Comparison of ENCODE assay signal across 38 cellular contexts in genomic region chr2:130019402-130019801, GRCh38. TPM values are rescaled to one million over a fixed set of nuclear protein-coding genes. Genes with fewer than 3 reads are reported as not detected.
A peak's percentile ranks its signal among the peaks of the same experiment; 100 is the strongest.
DNase-seq lines count a peak whose midpoint lies in the region; ATAC-seq, FAIRE-seq and TF ChIP-seq lines count a peak whose summit lies in the region.
"Had no signal": no experiment of that assay in that cellular context is flagged by ENCODE, and none has a peak within 500 bp of the region (broad histone marks: within the 10 kb centered on the region; RNA-seq: fewer than 3 reads in every experiment).

No MANE protein-coding gene starts in this region.

- H3K36me3 Mint-ChIP-seq in neural crest cell (ENCODE audit: low read depth): peaks cover 2% of the 10 kb centered on the region
- H3K36me3 Mint-ChIP-seq: CD14-positive monocyte; CD4-positive, alpha-beta memory T cell; CD4-positive, CD25-positive, alpha-beta regulatory T cell; CD8-positive, alpha-beta memory T cell; CD8-positive, alpha-beta T cell had no signal

- no peak for TF ChIP-seq RAD21 in HepG2 (CRISPR knock-in tag; IDR thresholded peaks at IDR 0.05)

- H3K36me3 ChIP-seq in HepG2 (replicated peaks in 1 of 2; ENCODE audit: control insufficient read depth in 1 of 2, insufficient read depth in 2 of 2, low read length in 2 of 2): no peaks in the 10 kb centered on the region
- H3K36me3 ChIP-seq in right lobe of liver: no peaks in the 10 kb centered on the region
- H3K36me3 ChIP-seq: BE2C, BLaER1 had no signal

- H2AFZ ChIP-seq in HepG2 (ENCODE audit: low read length): no peak overlapping the region

- no peaks in the 10 kb centered on the region for H4K20me1 ChIP-seq in HepG2 (ENCODE audit: insufficient read depth, low read length)
- H4K20me1 ChIP-seq: BLaER1; BLaER1 treated with 17β-estradiol and CSF1 and Interleukin-3, amounts not matched to agents 10 nM and 100 nM had no signal

- H3K27me3 ChIP-seq in HepG2 (ENCODE audit: control insufficient read depth in 1 of 2, insufficient read depth in 2 of 2, low read length in 2 of 2) (no peaks in the 10 kb centered on the region), right lobe of liver (no peaks in the 10 kb centered on the region), dorsolateral prefrontal cortex (peaks cover 0 to 9% (median 0%) of the 10 kb centered on the region in 45 donors)
- H3K27me3 ChIP-seq: BE2C; BLaER1; BLaER1 treated with 17β-estradiol and CSF1 and Interleukin-3, amounts not matched to agents 10 nM and 100 nM had no signal

- no peak for FAIRE-seq in HepG2 (lab: Jason Lieb, UNC)
- FAIRE-seq: A204.1, A549, D721Med had no signal

- peaks cover 9% of the 10 kb centered on the region for H3K9me3 Mint-ChIP-seq in neural crest cell

- no peak overlapping the region for H3K4me2 ChIP-seq in HepG2 (ENCODE audit: low read depth, low read length)
- H3K4me2 ChIP-seq: A549; BLaER1; BLaER1 treated with 17β-estradiol and CSF1 and Interleukin-3, amounts not matched to agents 10 nM and 100 nM had no signal

- no peaks in the 10 kb centered on the region for H3K4me1 Mint-ChIP-seq in neural crest cell
- H3K4me1 Mint-ChIP-seq: B cell; CD14-positive monocyte; CD4-positive, alpha-beta memory T cell; CD4-positive, CD25-positive, alpha-beta regulatory T cell; CD8-positive, alpha-beta memory T cell had no signal

- BruUV-seq in HepG2 (replicated peaks; lab: Mats Ljungman, UMichigan): no TSS peak

- intact Hi-C loops in HepG2 (cut with micrococcal nuclease; ENCODE audit: unreplicated experiment) (no loop called here), right lobe of liver (cut with DNase I) (no loop called here), dorsolateral prefrontal cortex (cut with DNase I) (no loop called here)

- WGBS in HepG2 (ENCODE audit: low lambda C conversion rate): 17% methylated on average over 2 of the region's 2 CpGs
- WGBS in right lobe of liver (ENCODE audit: insufficient coverage, low coverage, low lambda C conversion rate, missing lambda C conversion rate): 27% methylated on average over 2 of the region's 2 CpGs

- no peaks in the 10 kb centered on the region for H3K79me2 ChIP-seq in HepG2 (ENCODE audit: insufficient read depth, low read length)

- DNase-seq in HepG2 (ENCODE audit: low spot score) (no peak), right lobe of liver (no peak), neural crest cell (ENCODE audit: low read depth, low spot score) (no peak), dorsolateral prefrontal cortex (no peak)
- DNase-seq: 8988T; ACHN; AML-193; BE2C; C1 segment of cervical spinal cord; Caco-2; Calu3; CD4-positive, alpha-beta memory T cell; CD4-positive, alpha-beta T cell; CD4-positive, CD25-positive, alpha-beta regulatory T cell; CD8-positive, alpha-beta memory T cell; CD8-positive, alpha-beta T cell; COR-L47; DMS 273 treated with DMSO at 0.1 percent for 48 hours; DMS153; DMS53; DMS79; DMS79 treated with DMSO at 0.1 percent for 48 hours; DND-41; EL had no signal

- in situ Hi-C loops in HepG2 (cut with HindIII; ENCODE audit: extremely low pct_ligation_motif_present, low pct_unique_long_range_greater_than_20kb): no loop called here

- POLR2A ChIA-PET in HepG2 (lab: Yijun Ruan, JAX): no interaction called here

- H3K27ac ChIP-seq in HepG2 (ENCODE audit: extremely low read length, insufficient read depth, low read length) (no peak overlapping the region), right lobe of liver (no peak overlapping the region), dorsolateral prefrontal cortex (no peak overlapping the region)
- H3K27ac ChIP-seq: 22Rv1; A549; BLaER1; BLaER1 treated with 17β-estradiol and CSF1 and Interleukin-3, amounts not matched to agents 10 nM and 100 nM; C4-2B had no signal

- CTCF ChIA-PET in HepG2 (lab: Yijun Ruan, JAX; ENCODE audit: low intra/inter-chr PET ratio, low total read pairs): no interaction called here

- H3K27me3 Mint-ChIP-seq in neural crest cell (ENCODE audit: low read depth): peaks cover 26% of the 10 kb centered on the region

- H3K4me3 ChIP-seq in HepG2 (replicated peaks in 1 of 3; ENCODE audit: insufficient read depth in 1 of 3, low read depth in 2 of 3, low read length in 3 of 3): no peak overlapping the region
- H3K4me3 ChIP-seq in right lobe of liver: no peak overlapping the region
- H3K4me3 ChIP-seq in dorsolateral prefrontal cortex: no peak overlapping the region
- H3K4me3 ChIP-seq: A549; BLaER1; BLaER1 treated with 17β-estradiol and CSF1 and Interleukin-3, amounts not matched to agents 10 nM and 100 nM had no signal

- TF ChIP-seq POLR2A in HepG2 (IDR thresholded peaks at IDR 0.05; ENCODE audit: insufficient read depth in 1 of 2, low read depth in 2 of 2, low read length in 2 of 2) (no peak), right lobe of liver (IDR thresholded peaks at IDR 0.05) (no peak)

- no peak overlapping the region for H3K4me3 Mint-ChIP-seq in neural crest cell
- H3K4me3 Mint-ChIP-seq: B cell; CD14-positive monocyte; CD4-positive, alpha-beta memory T cell; CD4-positive, alpha-beta T cell; CD4-positive, CD25-positive, alpha-beta regulatory T cell; CD8-positive, alpha-beta memory T cell; CD8-positive, alpha-beta T cell had no signal

- H3K4me1 ChIP-seq in HepG2 (ENCODE audit: insufficient read depth, low read length): peaks cover 6% of the 10 kb centered on the region; the same call in 1 of the 2 replicates
- H3K4me1 ChIP-seq in right lobe of liver: no peaks in the 10 kb centered on the region
- H3K4me1 ChIP-seq: A549; BE2C; BLaER1; BLaER1 treated with 17β-estradiol and CSF1 and Interleukin-3, amounts not matched to agents 10 nM and 100 nM had no signal

- TF ChIP-seq EP300 in HepG2 (IDR thresholded peaks at IDR 0.05; ENCODE audit: low read depth in 2 of 2, low read length in 2 of 2): no peak
- no peak for TF ChIP-seq EP300 in HepG2 (CRISPR knock-in tag; IDR thresholded peaks at IDR 0.05; ENCODE audit: borderline replicate concordance)

- peaks cover 10% of the 10 kb centered on the region for H3K9me3 ChIP-seq in HepG2 (ENCODE audit: low read length)
- no peaks in the 10 kb centered on the region for H3K9me3 ChIP-seq in right lobe of liver
- H3K9me3 ChIP-seq: A549, BE2C had no signal

- TF ChIP-seq CTCF in HepG2 (CRISPR knock-in tag; IDR thresholded peaks at IDR 0.05) (no peak), right lobe of liver (IDR thresholded peaks at IDR 0.05) (no peak), neural crest cell (conservative IDR thresholded peaks at IDR 0.05) (no peak), dorsolateral prefrontal cortex (IDR thresholded peaks at IDR 0.05 in 54 of 56, conservative IDR thresholded peaks at IDR 0.05 in 2 of 56; ENCODE audit: low read depth in 1 of 56, partially characterized antibody in 56 of 56) (no peak)

- no peak overlapping the region for H3K9ac ChIP-seq in HepG2 (ENCODE audit: insufficient read depth, low read depth, low read length)
- H3K9ac ChIP-seq: BLaER1; BLaER1 treated with 17β-estradiol and CSF1 and Interleukin-3, amounts not matched to agents 10 nM and 100 nM had no signal

- ATAC-seq in HepG2: peak; percentile 30; the same call in 1 of the 3 replicates
- ATAC-seq in right lobe of liver: no peak
- ATAC-seq: A549; CD8-positive, alpha-beta T cell had no signal

- peak overlapping the region; percentile 31 for H3K27ac Mint-ChIP-seq in neural crest cell (ENCODE audit: unreplicated experiment)
- H3K27ac Mint-ChIP-seq: B cell; CD14-positive monocyte; CD4-positive, alpha-beta memory T cell; CD4-positive, alpha-beta T cell; CD4-positive, CD25-positive, alpha-beta regulatory T cell; CD8-positive, alpha-beta memory T cell; CD8-positive, alpha-beta T cell had no signal

TF ChIP-seq in HepG2, 621 proteins besides CTCF, POLR2A, EP300 and RAD21:
- TF ChIP-seq IRF9 (CRISPR knock-in tag; IDR thresholded peaks at IDR 0.05; ENCODE audit: borderline replicate concordance): no peak
- peak; percentile 96 for TF ChIP-seq ZNF205 (CRISPR knock-in tag; IDR thresholded peaks at IDR 0.05)
TF ChIP-seq in HepG2: peak in this region for 1.

RNA-seq across cellular contexts. Expression of gene RAB6C, which starts 39.9 kb away (rescaled TPM):
- total RNA-seq in HepG2 (2016; rRNA removed; fragmentation: Illumina TruSeq; extraction: Trizol) (not detected in 2 replicates), right lobe of liver (not detected), neural crest cell (0.16 TPM in 1 of 2 replicates, not detected in the other), dorsolateral prefrontal cortex (10 to 100 TPM in 3 of 120 experiments, 1 to 10 TPM in 117; 1.1 to 11.5 (median 4.0) TPM)
- not detected in 2 replicates for total RNA-seq in HepG2 (2016; cell fraction: cytosol; rRNA removed; fragmentation: Illumina TruSeq; extraction: Trizol; ENCODE audit: low read depth)
- not detected in 2 replicates for total RNA-seq in HepG2 (2016; cell fraction: insoluble cytoplasmic fraction; rRNA removed; fragmentation: Illumina TruSeq; extraction: Trizol)
- not detected in 2 replicates for total RNA-seq in HepG2 (2016; cell fraction: membrane; rRNA removed; fragmentation: Illumina TruSeq; extraction: Trizol)
- not detected in 2 replicates for total RNA-seq in HepG2 (2016; cell fraction: nucleus; rRNA removed; fragmentation: Illumina TruSeq; extraction: Trizol)
- polyA plus RNA-seq in HepG2 (2011; rRNA removed): not detected in 2 replicates
- 0.05 TPM in 1 of 2 replicates, not detected in the other for polyA plus RNA-seq in HepG2 (2011; cell fraction: cytosol; rRNA removed)
- polyA plus RNA-seq in HepG2 (2011; cell fraction: nucleus; rRNA removed): not detected in 2 replicates
- 0.08 TPM in 1 of 2 replicates, not detected in the other for polyA plus RNA-seq in HepG2 (2012)
- not detected in 2 replicates for polyA plus RNA-seq in HepG2 (2016; cell fraction: cytosol; fragmentation: Illumina TruSeq; extraction: Trizol; ENCODE audit: low read depth)
- polyA plus RNA-seq in HepG2 (2016; cell fraction: insoluble cytoplasmic fraction; fragmentation: Illumina TruSeq; extraction: Trizol; ENCODE audit: low read depth): not detected in 2 replicates
- polyA plus RNA-seq in HepG2 (2016; cell fraction: membrane; fragmentation: Illumina TruSeq; extraction: Trizol; ENCODE audit: low read depth): not detected in 2 replicates
- polyA plus RNA-seq in HepG2 (2016; cell fraction: nucleus; fragmentation: Illumina TruSeq; extraction: Trizol; ENCODE audit: insufficient read depth, low read depth): not detected in 2 replicates
- not detected in 2 replicates for polyA minus RNA-seq in HepG2 (2011; rRNA and poly(A)+ RNA removed; ENCODE audit: low replicate concordance)
- polyA minus RNA-seq in HepG2 (2011; cell fraction: cytosol; rRNA and poly(A)+ RNA removed): not detected in 2 replicates
- polyA minus RNA-seq in HepG2 (2011; cell fraction: nucleus; rRNA and poly(A)+ RNA removed): not detected in 2 replicates
- total RNA-seq: A172; A673; B cell; Caco-2; Calu3; CD4-positive, alpha-beta T cell; CD4-positive, CD25-positive, alpha-beta regulatory T cell; CD8-positive, alpha-beta T cell; Daoy had no signal
- polyA plus RNA-seq: AG04450; BJ; CD14-positive monocyte; CD4-positive, alpha-beta memory T cell; CD4-positive, CD25-positive, alpha-beta regulatory T cell; CD8-positive, alpha-beta memory T cell had no signal
